8 cellular contexts compared by ENCODE assay signal in genomic region chr17:11144358-11145233, GRCh38.
DNase-seq lines count a peak whose midpoint lies in the region; ATAC-seq and TF ChIP-seq lines count a peak whose summit lies in the region.

No MANE protein-coding gene starts in this region.

- TF ChIP-seq CTCF in omental fat pad (IDR thresholded peaks at IDR 0.05), result no peak

- H3K36me3 Mint-ChIP-seq in CD4-positive, alpha-beta memory T cell, result no peaks in the 10 kb centered on the region

- H3K36me3 ChIP-seq in aorta (ENCODE audit: control insufficient read depth in 1 of 2, insufficient read depth in 2 of 2, low read length in 1 of 2), result no peaks in the 10 kb centered on the region
- H3K36me3 ChIP-seq in CD4-positive, alpha-beta memory T cell (ENCODE audit: insufficient read depth, low read length), result no peaks in the 10 kb centered on the region

- peaks cover 0 to 16% (median 5%) of the 10 kb centered on the region in 8 donors for H3K9me3 Mint-ChIP-seq in CD4-positive, alpha-beta memory T cell

- H3K27me3 ChIP-seq in aorta (ENCODE audit: control insufficient read depth in 1 of 2, insufficient read depth in 2 of 2, low read length in 1 of 2), result no peaks in the 10 kb centered on the region
- no peaks in the 10 kb centered on the region for H3K27me3 ChIP-seq in CD4-positive, alpha-beta memory T cell (ENCODE audit: insufficient read depth, low read length)

- H3K4me3 Mint-ChIP-seq in CD4-positive, alpha-beta memory T cell, result no peak overlapping the region

- H3K4me1 ChIP-seq in aorta (ENCODE audit: control insufficient read depth in 1 of 2, insufficient read depth in 2 of 2, low read length in 2 of 2), result no peaks in the 10 kb centered on the region
- H3K4me1 ChIP-seq in CD4-positive, alpha-beta memory T cell (ENCODE audit: insufficient read depth, low read length), result no peaks in the 10 kb centered on the region

- no peak overlapping the region for H3K27ac Mint-ChIP-seq in CD4-positive, alpha-beta memory T cell

- CTCF ChIA-PET in CD4-positive, alpha-beta memory T cell (lab: Charles Lee; ENCODE audit: partially characterized antibody), result no interaction called here

- POLR2A ChIA-PET in CD4-positive, alpha-beta memory T cell (lab: Charles Lee; ENCODE audit: partially characterized antibody), result no interaction called here

- peaks cover 0 to 2% of the 10 kb centered on the region in 2 donors for H3K27me3 Mint-ChIP-seq in CD4-positive, alpha-beta memory T cell

- H3K4me1 Mint-ChIP-seq in CD4-positive, alpha-beta memory T cell, result no peaks in the 10 kb centered on the region

- DNase-seq in NCI-H345 (lab: John Stamatoyannopoulos, UW) (peak; percentile 7), NCI-H345 treated with DMSO at 0.1 percent for 48 hours (lab: John Stamatoyannopoulos, UW; ENCODE audit: unreplicated experiment) (no peak), NCI-H82 (lab: John Stamatoyannopoulos, UW) (peak; percentile 82), epithelial cell of prostate (ENCODE audit: low read depth, low spot score) (peak; percentile 31), omental fat pad (ENCODE audit: low spot score) (no peak), aorta (no peak)
- DNase-seq in CD4-positive, alpha-beta memory T cell, result no peak

- intact Hi-C loops in aorta (cut with DNase I), result loop anchor here in 1 of 2 donors (5.0 kb wide), 1 partner anchor 177 kb away; no protein-coding TSS in a partner anchor
- intact Hi-C loops in CD4-positive, alpha-beta memory T cell (cut with micrococcal nuclease), result no loop called here

- H3K27ac ChIP-seq in epithelial cell of prostate, result no peak overlapping the region
- H3K27ac ChIP-seq in aorta (ENCODE audit: low read depth in 1 of 2, low read length in 2 of 2), result no peak overlapping the region
- no peak overlapping the region for H3K27ac ChIP-seq in CD4-positive, alpha-beta memory T cell (ENCODE audit: low read depth, low read length)

- H3K4me3 ChIP-seq in aorta (ENCODE audit: low read length in 2 of 2), result no peak overlapping the region
- no peak overlapping the region for H3K4me3 ChIP-seq in CD4-positive, alpha-beta memory T cell (ENCODE audit: low read length in 2 of 2)

- ATAC-seq in omental fat pad (ENCODE audit: low FRiP score) (peak; percentile 76), aorta (ENCODE audit: low FRiP score) (no peak), GM21529 (IDR thresholded peaks at IDR 0.05; ENCODE audit: unreplicated experiment) (no peak)

- 47 to 48% methylated on average over 7 of the region's 7 CpGs for WGBS in aorta, 2 donors

- peaks cover 1% of the 10 kb centered on the region for H3K9me3 ChIP-seq in aorta (ENCODE audit: control insufficient read depth, low read length)
- no peaks in the 10 kb centered on the region for H3K9me3 ChIP-seq in CD4-positive, alpha-beta memory T cell (ENCODE audit: control insufficient read depth in 1 of 2, low read length in 2 of 2)

Comparison
In these comparisons a context has a peak if more than half of its experiments do, and no peak if none do; other contexts are left out.
1. DNase-seq: peak in NCI-H345 (single experiment), NCI-H82 (single experiment) and epithelial cell of prostate (single experiment); none in NCI-H345 treated with DMSO at 0.1 percent for 48 hours (single experiment), omental fat pad (single experiment), aorta (0 of 2) and CD4-positive, alpha-beta memory T cell (0 of 5).